Comparison of ENCODE assay signal across 3 cellular contexts in the genomic region with DNA sequence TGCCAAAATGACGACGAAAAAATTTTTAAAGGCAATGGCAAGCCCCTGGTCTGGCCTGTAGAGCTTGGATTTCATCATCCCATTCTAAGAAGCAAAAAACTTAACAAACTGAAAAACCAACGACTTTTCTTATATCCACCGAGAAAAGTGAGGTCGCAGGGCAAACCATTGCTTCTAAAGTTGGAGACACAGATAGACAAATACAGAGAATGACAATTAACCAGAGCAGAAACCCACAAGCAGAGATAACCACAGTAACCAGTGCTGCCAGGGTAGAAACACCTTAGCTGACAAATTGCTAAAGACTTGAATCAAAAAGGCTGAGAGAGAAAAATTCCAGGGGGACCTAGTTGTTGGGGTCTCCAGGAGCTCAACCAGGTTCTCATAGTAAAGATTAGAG.
TF ChIP-seq lines count a peak whose summit lies in the region.

No MANE protein-coding gene starts in this region.

TF ChIP-seq in SK-N-SH, 30 proteins besides CTCF, POLR2A, EP300 and RAD21:
- TF ChIP-seq TEAD4 (IDR thresholded peaks at IDR 0.05; ENCODE audit: borderline replicate concordance, insufficient read depth): no peak
- no peak for TF ChIP-seq FOXM1 (IDR thresholded peaks at IDR 0.05; ENCODE audit: low read depth)
- no peak for TF ChIP-seq TCF12 (IDR thresholded peaks at IDR 0.05)
- TF ChIP-seq MXI1 (IDR thresholded peaks at IDR 0.05; ENCODE audit: low read depth, low read length): no peak
- no peak for TF ChIP-seq FOSL2 (IDR thresholded peaks at IDR 0.05; ENCODE audit: borderline replicate concordance, low read depth)

TF ChIP-seq in SK-N-SH treated with all-trans-retinoic acid at 6 μM for 48 hours, 23 proteins besides CTCF, POLR2A, EP300 and RAD21:
- TF ChIP-seq ZNF565 (CRISPR knock-in tag; conservative IDR thresholded peaks at IDR 0.05; ENCODE audit: low read depth): no peak

TF ChIP-seq in H1, 55 proteins besides CTCF, POLR2A, EP300 and RAD21:
- TF ChIP-seq TEAD4 (IDR thresholded peaks at IDR 0.05; ENCODE audit: low read depth, low read length) (no peak), EZH2 (IDR thresholded peaks at IDR 0.05; ENCODE audit: low read depth, low read length, severe bottlenecking) (no peak), RBBP5 (IDR thresholded peaks at IDR 0.05; ENCODE audit: borderline replicate concordance, low read depth, low read length) (no peak), RFX5 (IDR thresholded peaks at IDR 0.05; ENCODE audit: borderline replicate concordance, low read depth, low read length) (no peak), SP1 (IDR thresholded peaks at IDR 0.05; ENCODE audit: low read depth, low read length) (no peak), MAFK (IDR thresholded peaks at IDR 0.05; ENCODE audit: low read depth, low read length) (no peak), KDM5A (IDR thresholded peaks at IDR 0.05; ENCODE audit: low read length) (no peak), ASH2L (IDR thresholded peaks at IDR 0.05; ENCODE audit: low read length) (no peak), BCL11A (IDR thresholded peaks at IDR 0.05; ENCODE audit: low read depth in 2 of 2, low read length in 2 of 2) (no peak), SIRT6 (IDR thresholded peaks at IDR 0.05; ENCODE audit: low read length) (no peak)
TF ChIP-seq in H1: peak in this region for 0.
